Comparison of ENCODE assay signal across 30 cellular contexts in genomic region chr3:150145659-150146058, GRCh38.
DNase-seq lines count a peak whose midpoint lies in the region; ATAC-seq, FAIRE-seq and TF ChIP-seq lines count a peak whose summit lies in the region.
"Had no signal": no experiment of that assay in that cellular context is flagged by ENCODE, and none has a peak within 500 bp of the region (broad histone marks: within the 10 kb centered on the region; RNA-seq: fewer than 3 reads in every experiment).

No MANE protein-coding gene starts in this region.

- CTCF ChIA-PET in activated CD8-positive, alpha-beta T cell treated with anti-CD3 and anti-CD28 coated beads for 36 hours (lab: Charles Lee), result no interaction called here
- CTCF ChIA-PET in activated CD4-positive, alpha-beta memory T cell treated with anti-CD3 and anti-CD28 coated beads, Interleukin-2, amount 10 ng/mL, durations not matched to agents 7 days and 5 days (lab: Charles Lee), result interaction anchor here (1.4 kb wide), 1 partner anchor 39 kb away, joined by 4 read pairs; no protein-coding TSS in a partner anchor

- H4K20me1 ChIP-seq in astrocyte (ENCODE audit: insufficient read depth, low read length) (no peaks in the 10 kb centered on the region), neural progenitor cell (ENCODE audit: low read depth) (no peaks in the 10 kb centered on the region)
- H4K20me1 ChIP-seq: BLaER1 had no signal

- H3K27me3 Mint-ChIP-seq in astrocyte (ENCODE audit: low read depth, unreplicated experiment), result no peaks in the 10 kb centered on the region
- H3K27me3 Mint-ChIP-seq in neural progenitor cell (ENCODE audit: insufficient read depth, low read depth), result peaks cover 2% of the 10 kb centered on the region
- H3K27me3 Mint-ChIP-seq in activated CD8-positive, alpha-beta T cell treated with anti-CD3 and anti-CD28 coated beads for 36 hours, result peaks cover 14% of the 10 kb centered on the region
- peaks cover 15% of the 10 kb centered on the region for H3K27me3 Mint-ChIP-seq in activated CD4-positive, alpha-beta memory T cell treated with anti-CD3 and anti-CD28 coated beads, Interleukin-2, amount 10 ng/mL, durations not matched to agents 7 days and 5 days
- H3K27me3 Mint-ChIP-seq in T-helper 2 cell treated with Interferon-gamma antibody and Interleukin-4, amounts not matched to agents 5 μg/mL and 100 μg/mL, for 36 hours (ENCODE audit: low read depth), result no peaks in the 10 kb centered on the region
- H3K27me3 Mint-ChIP-seq: activated CD4-positive, alpha-beta T cell treated with anti-CD3 and anti-CD28 coated beads, Interleukin-2, amount 10 ng/mL, durations not matched to agents 24 days and 14 days had no signal

- H3K4me1 Mint-ChIP-seq in astrocyte (ENCODE audit: low read depth, unreplicated experiment) (peaks cover 21% of the 10 kb centered on the region), neural progenitor cell (peaks cover 61% of the 10 kb centered on the region)
- peaks cover 8% of the 10 kb centered on the region for H3K4me1 Mint-ChIP-seq in activated CD8-positive, alpha-beta T cell treated with anti-CD3 and anti-CD28 coated beads for 36 hours (ENCODE audit: low read depth)
- H3K4me1 Mint-ChIP-seq in activated CD4-positive, alpha-beta memory T cell treated with anti-CD3 and anti-CD28 coated beads, Interleukin-2, amount 10 ng/mL, durations not matched to agents 7 days and 5 days, result peaks cover 2% of the 10 kb centered on the region
- H3K4me1 Mint-ChIP-seq in T-helper 2 cell treated with Interferon-gamma antibody and Interleukin-4, amounts not matched to agents 5 μg/mL and 100 μg/mL, for 36 hours (ENCODE audit: low read depth), result peaks cover 3% of the 10 kb centered on the region
- H3K4me1 Mint-ChIP-seq: activated CD4-positive, alpha-beta T cell treated with anti-CD3 and anti-CD28 coated beads, Interleukin-2, amount 10 ng/mL, durations not matched to agents 24 days and 14 days; central memory CD8-positive, alpha-beta T cell had no signal

- H2AFZ ChIP-seq in astrocyte (ENCODE audit: low read depth, low read length) (no peak overlapping the region), neural progenitor cell (replicated peaks) (peak overlapping the region; percentile 23)
- H2AFZ ChIP-seq: GM23338 had no signal

- POLR2A ChIA-PET in activated CD8-positive, alpha-beta T cell treated with anti-CD3 and anti-CD28 coated beads for 36 hours (lab: Charles Lee), result no interaction called here
- POLR2A ChIA-PET in activated CD4-positive, alpha-beta memory T cell treated with anti-CD3 and anti-CD28 coated beads, Interleukin-2, amount 10 ng/mL, durations not matched to agents 7 days and 5 days (lab: Charles Lee), result no interaction called here

- TF ChIP-seq POLR2A in transverse colon (IDR thresholded peaks at IDR 0.05), result no peak

- H3K4me1 ChIP-seq in astrocyte (ENCODE audit: insufficient read depth, low read length) (peaks cover 24% of the 10 kb centered on the region), neural progenitor cell (peaks cover 13% of the 10 kb centered on the region), transverse colon (peaks cover 0 to 9% (median 5%) of the 10 kb centered on the region in 4 donors)

- H3K9me3 Mint-ChIP-seq in astrocyte (ENCODE audit: unreplicated experiment), result peaks cover 1% of the 10 kb centered on the region
- no peaks in the 10 kb centered on the region for H3K9me3 Mint-ChIP-seq in neural progenitor cell
- H3K9me3 Mint-ChIP-seq in activated CD8-positive, alpha-beta T cell treated with anti-CD3 and anti-CD28 coated beads for 36 hours, result no peaks in the 10 kb centered on the region
- H3K9me3 Mint-ChIP-seq in activated CD4-positive, alpha-beta memory T cell treated with anti-CD3 and anti-CD28 coated beads, Interleukin-2, amount 10 ng/mL, durations not matched to agents 7 days and 5 days, result no peaks in the 10 kb centered on the region
- no peaks in the 10 kb centered on the region for H3K9me3 Mint-ChIP-seq in T-helper 2 cell treated with Interferon-gamma antibody and Interleukin-4, amounts not matched to agents 5 μg/mL and 100 μg/mL, for 36 hours
- H3K9me3 Mint-ChIP-seq: activated CD4-positive, alpha-beta T cell treated with anti-CD3 and anti-CD28 coated beads, Interleukin-2, amount 10 ng/mL, durations not matched to agents 24 days and 14 days; activated naive CD4-positive, alpha-beta T cell treated with anti-CD3 and anti-CD28 coated beads for 36 hours; central memory CD8-positive, alpha-beta T cell; GM23338 had no signal

- H3K27me3 ChIP-seq in astrocyte (ENCODE audit: insufficient read depth, low read length), result no peaks in the 10 kb centered on the region
- no peaks in the 10 kb centered on the region for H3K27me3 ChIP-seq in neural progenitor cell
- H3K27me3 ChIP-seq in transverse colon, result no peaks in the 10 kb centered on the region
- H3K27me3 ChIP-seq: BLaER1, heart right ventricle, Peyer's patch had no signal

- H3K9ac ChIP-seq in astrocyte (ENCODE audit: low read length), result no peak overlapping the region
- H3K9ac ChIP-seq in neural progenitor cell, result no peak overlapping the region
- H3K9ac ChIP-seq: BLaER1 had no signal

- intact Hi-C loops in transverse colon (cut with DNase I; ENCODE audit: low total_unique reads), result no loop called here
- intact Hi-C loops in activated CD8-positive, alpha-beta T cell treated with anti-CD3 and anti-CD28 coated beads for 36 hours (cut with micrococcal nuclease), result no loop called here

- no peak for TF ChIP-seq CTCF in astrocyte (IDR thresholded peaks at IDR 0.05; ENCODE audit: insufficient read depth, low read depth, low read length)
- TF ChIP-seq CTCF in neural progenitor cell (IDR thresholded peaks at IDR 0.05), result no peak
- no peak for TF ChIP-seq CTCF in transverse colon (IDR thresholded peaks at IDR 0.05)
- TF ChIP-seq CTCF in activated CD8-positive, alpha-beta T cell treated with anti-CD3 and anti-CD28 coated beads for 36 hours (IDR thresholded peaks at IDR 0.05), result no peak

- peak overlapping the region; percentile 91 for H3K27ac ChIP-seq in astrocyte (ENCODE audit: low read depth, low read length)
- H3K27ac ChIP-seq in neural progenitor cell, result no peak overlapping the region
- no peak overlapping the region for H3K27ac ChIP-seq in transverse colon
- H3K27ac ChIP-seq: BLaER1, heart right ventricle, Peyer's patch, thoracic aorta, WERI-Rb-1 had no signal

- TF ChIP-seq EP300 in transverse colon (IDR thresholded peaks at IDR 0.05; ENCODE audit: low read depth), result peak; percentile 56

- 83 to 86% methylated on average over 3 of the region's 3 CpGs for WGBS in transverse colon (ENCODE audit: low coverage in 1 of 2), 2 donors

- FAIRE-seq in astrocyte (lab: Jason Lieb, UNC), result peak; percentile 52
- FAIRE-seq: endometrium had no signal

- H3K4me2 ChIP-seq in astrocyte (ENCODE audit: low read length), result peak overlapping the region; percentile 14
- no peak overlapping the region for H3K4me2 ChIP-seq in neural progenitor cell
- H3K4me2 ChIP-seq: BLaER1, GM23338 had no signal

- H3K79me2 ChIP-seq in astrocyte (ENCODE audit: insufficient read depth, low read length) (no peaks in the 10 kb centered on the region), neural progenitor cell (ENCODE audit: low read depth) (no peaks in the 10 kb centered on the region)

- no peaks in the 10 kb centered on the region for H3K36me3 Mint-ChIP-seq in astrocyte (ENCODE audit: low read depth, unreplicated experiment)
- no peaks in the 10 kb centered on the region for H3K36me3 Mint-ChIP-seq in neural progenitor cell
- H3K36me3 Mint-ChIP-seq in activated CD8-positive, alpha-beta T cell treated with anti-CD3 and anti-CD28 coated beads for 36 hours (ENCODE audit: low read depth), result no peaks in the 10 kb centered on the region
- H3K36me3 Mint-ChIP-seq in activated CD4-positive, alpha-beta memory T cell treated with anti-CD3 and anti-CD28 coated beads, Interleukin-2, amount 10 ng/mL, durations not matched to agents 7 days and 5 days (ENCODE audit: low read depth), result no peaks in the 10 kb centered on the region
- H3K36me3 Mint-ChIP-seq in T-helper 2 cell treated with Interferon-gamma antibody and Interleukin-4, amounts not matched to agents 5 μg/mL and 100 μg/mL, for 36 hours (ENCODE audit: low read depth), result no peaks in the 10 kb centered on the region
- H3K36me3 Mint-ChIP-seq: activated CD8-positive, alpha-beta memory T cell treated with anti-CD3 and anti-CD28 coated beads, Interleukin-2, amount 10 ng/mL, durations not matched to agents 7 days and 5 days had no signal

- H3K4me3 ChIP-seq in astrocyte (ENCODE audit: insufficient read depth, low read depth, low read length), result no peak overlapping the region
- no peak overlapping the region for H3K4me3 ChIP-seq in neural progenitor cell
- H3K4me3 ChIP-seq in transverse colon, result no peak overlapping the region
- H3K4me3 ChIP-seq: BLaER1, GM23338, heart right ventricle, Peyer's patch, thoracic aorta had no signal

- no peaks in the 10 kb centered on the region for H3F3A ChIP-seq in neural progenitor cell (ENCODE audit: low read depth)

- H3K36me3 ChIP-seq in astrocyte (ENCODE audit: insufficient read depth, low read length), result no peaks in the 10 kb centered on the region
- no peaks in the 10 kb centered on the region for H3K36me3 ChIP-seq in neural progenitor cell
- no peaks in the 10 kb centered on the region for H3K36me3 ChIP-seq in transverse colon
- H3K36me3 ChIP-seq: BLaER1, heart right ventricle, Peyer's patch, thoracic aorta, WERI-Rb-1 had no signal

- in situ Hi-C loops in transverse colon (cut with MboI; ENCODE audit: low pct_ligation_motif_present in 1 of 4, low pct_unique_long_range_greater_than_20kb in 1 of 4, low sequenced_read_pairs in 3 of 4), result no loop called here

- no peak overlapping the region for H3K4me3 Mint-ChIP-seq in astrocyte (ENCODE audit: unreplicated experiment)
- H3K4me3 Mint-ChIP-seq in neural progenitor cell, result no peak overlapping the region
- no peak overlapping the region for H3K4me3 Mint-ChIP-seq in activated CD8-positive, alpha-beta T cell treated with anti-CD3 and anti-CD28 coated beads for 36 hours
- H3K4me3 Mint-ChIP-seq in activated CD4-positive, alpha-beta memory T cell treated with anti-CD3 and anti-CD28 coated beads, Interleukin-2, amount 10 ng/mL, durations not matched to agents 7 days and 5 days, result no peak overlapping the region
- H3K4me3 Mint-ChIP-seq in T-helper 2 cell treated with Interferon-gamma antibody and Interleukin-4, amounts not matched to agents 5 μg/mL and 100 μg/mL, for 36 hours, result no peak overlapping the region
- H3K4me3 Mint-ChIP-seq: activated CD4-positive, alpha-beta T cell treated with anti-CD3 and anti-CD28 coated beads, Interleukin-2, amount 10 ng/mL, durations not matched to agents 24 days and 14 days; activated CD8-positive, alpha-beta memory T cell treated with anti-CD3 and anti-CD28 coated beads, Interleukin-2, amount 10 ng/mL, durations not matched to agents 7 days and 5 days; activated naive CD4-positive, alpha-beta T cell treated with anti-CD3 and anti-CD28 coated beads for 36 hours; central memory CD8-positive, alpha-beta T cell; GM23338 had no signal

- H3K27ac Mint-ChIP-seq in astrocyte (ENCODE audit: unreplicated experiment) (no peak overlapping the region), neural progenitor cell (peak overlapping the region; percentile 84)
- no peak overlapping the region for H3K27ac Mint-ChIP-seq in activated CD8-positive, alpha-beta T cell treated with anti-CD3 and anti-CD28 coated beads for 36 hours
- no peak overlapping the region for H3K27ac Mint-ChIP-seq in activated CD4-positive, alpha-beta memory T cell treated with anti-CD3 and anti-CD28 coated beads, Interleukin-2, amount 10 ng/mL, durations not matched to agents 7 days and 5 days
- H3K27ac Mint-ChIP-seq in T-helper 2 cell treated with Interferon-gamma antibody and Interleukin-4, amounts not matched to agents 5 μg/mL and 100 μg/mL, for 36 hours, result no peak overlapping the region
- H3K27ac Mint-ChIP-seq: activated CD4-positive, alpha-beta T cell treated with anti-CD3 and anti-CD28 coated beads, Interleukin-2, amount 10 ng/mL, durations not matched to agents 24 days and 14 days; activated CD8-positive, alpha-beta memory T cell treated with anti-CD3 and anti-CD28 coated beads, Interleukin-2, amount 10 ng/mL, durations not matched to agents 7 days and 5 days; activated naive CD4-positive, alpha-beta T cell treated with anti-CD3 and anti-CD28 coated beads for 36 hours; GM23338 had no signal

- peak; percentile 93 for DNase-seq in astrocyte (ENCODE audit: low read depth)
- DNase-seq in fibroblast of gingiva (ENCODE audit: low read depth), result peak; percentile 56
- no peak for DNase-seq in neural progenitor cell (ENCODE audit: low spot score)
- no peak for DNase-seq in transverse colon
- DNase-seq in activated CD8-positive, alpha-beta T cell treated with anti-CD3 and anti-CD28 coated beads for 36 hours, result no peak
- DNase-seq in activated CD4-positive, alpha-beta memory T cell treated with anti-CD3 and anti-CD28 coated beads, Interleukin-2, amount 10 ng/mL, durations not matched to agents 7 days and 5 days, result no peak
- no peak for DNase-seq in T-helper 2 cell treated with Interferon-gamma antibody and Interleukin-4, amounts not matched to agents 5 μg/mL and 100 μg/mL, for 36 hours (ENCODE audit: low spot score)
- DNase-seq: activated CD4-positive, alpha-beta T cell treated with anti-CD3 and anti-CD28 coated beads, Interleukin-2, amount 10 ng/mL, durations not matched to agents 24 days and 14 days; activated CD8-positive, alpha-beta memory T cell treated with anti-CD3 and anti-CD28 coated beads, Interleukin-2, amount 10 ng/mL, durations not matched to agents 7 days and 5 days; activated naive CD4-positive, alpha-beta T cell treated with anti-CD3 and anti-CD28 coated beads for 36 hours; amygdala; dermis blood vessel endothelial cell; DMS153; heart right ventricle; kidney glomerular epithelial cell; NCI-H1105 treated with DMSO at 0.1 percent for 48 hours; NCI-H2029; NCI-H226; NCI-H69; Peyer's patch; SHP77 treated with DMSO at 0.1 percent for 48 hours; stimulated activated naive CD4-positive, alpha-beta T cell; SW 1271; T1000; WERI-Rb-1 had no signal

- ATAC-seq in activated CD8-positive, alpha-beta T cell treated with anti-CD3 and anti-CD28 coated beads for 36 hours, result no peak
- ATAC-seq: activated CD8-positive, alpha-beta memory T cell treated with anti-CD3 and anti-CD28 coated beads, Interleukin-2, amount 10 ng/mL, durations not matched to agents 7 days and 5 days; GM23338; heart right ventricle had no signal

- H3K9me3 ChIP-seq in astrocyte (ENCODE audit: insufficient read depth, low read depth, low read length), result no peaks in the 10 kb centered on the region
- H3K9me3 ChIP-seq in neural progenitor cell (ENCODE audit: low read depth), result no peaks in the 10 kb centered on the region
- no peaks in the 10 kb centered on the region for H3K9me3 ChIP-seq in transverse colon
- H3K9me3 ChIP-seq: BLaER1, heart right ventricle, Peyer's patch, thoracic aorta had no signal

Comparison
In these comparisons a context has a peak if more than half of its experiments do, and no peak if none do; other contexts are left out.
1. DNase-seq: peak in astrocyte (single experiment) and fibroblast of gingiva (single experiment); none in neural progenitor cell (single experiment), transverse colon (single experiment), activated CD8-positive, alpha-beta T cell treated with anti-CD3 and anti-CD28 coated beads for 36 hours (single experiment), activated CD4-positive, alpha-beta memory T cell treated with anti-CD3 and anti-CD28 coated beads, Interleukin-2, amount 10 ng/mL, durations not matched to agents 7 days and 5 days (single experiment) and T-helper 2 cell treated with Interferon-gamma antibody and Interleukin-4, amounts not matched to agents 5 μg/mL and 100 μg/mL, for 36 hours (single experiment).